ENCODE assay signal across 9 cellular contexts in genomic region chr4:57119054-57119651, GRCh38. TPM values are rescaled to one million over a fixed set of nuclear protein-coding genes. Genes with fewer than 3 reads are reported as not detected.
A peak's percentile ranks its signal among the peaks of the same experiment; 100 is the strongest.
DNase-seq lines count a peak whose midpoint lies in the region; ATAC-seq and TF ChIP-seq lines count a peak whose summit lies in the region.
"Had no signal": no experiment of that assay in that cellular context is flagged by ENCODE, and none has a peak within 500 bp of the region (broad histone marks: within the 10 kb centered on the region; RNA-seq: fewer than 3 reads in every experiment).

No MANE protein-coding gene starts in this region.

- H3K27ac ChIP-seq in Panc1 (ENCODE audit: low read length): no peak overlapping the region
- H3K27ac ChIP-seq in mesodermal cell (ENCODE audit: low read depth, low read length, severe bottlenecking): peak overlapping the region; percentile 62

- CTCF ChIA-PET in Panc1 (lab: Charles Lee): interaction anchor here (0.5 to 0.7 kb wide), 2 partner anchors 45 to 80 kb away, joined by 3 to 4 read pairs; no protein-coding TSS in a partner anchor

- no peak for TF ChIP-seq CTCF in Panc1 (IDR thresholded peaks at IDR 0.05)

- H3K36me3 ChIP-seq in Panc1 (ENCODE audit: control insufficient read depth, insufficient read depth, low read length) (no peaks in the 10 kb centered on the region), mesodermal cell (ENCODE audit: control insufficient read depth, insufficient read depth, low read length) (no peaks in the 10 kb centered on the region)

- H3K4me3 ChIP-seq in Panc1 (ENCODE audit: low read depth in 2 of 2, low read length in 2 of 2) (no peak overlapping the region), mesodermal cell (ENCODE audit: extremely low read depth, insufficient read depth, low read length, poor library complexity, severe bottlenecking) (no peak overlapping the region)

- POLR2A ChIA-PET in Panc1 (lab: Charles Lee): no interaction called here

- in situ Hi-C loops in Panc1 (cut with HindIII; ENCODE audit: low pct_unique_long_range_greater_than_20kb, low sequenced_read_pairs): no loop called here

- DNase-seq in Panc1 (ENCODE audit: low read depth, low spot score) (no peak), dermis blood vessel endothelial cell (peak; percentile 64), ureter (ENCODE audit: low spot score) (peak; percentile 68), DMS114 treated with DMSO at 0.1 percent for 48 hours (lab: John Stamatoyannopoulos, UW; ENCODE audit: unreplicated experiment) (no peak)
- DNase-seq: activated T-cell treated with anti-CD3 and anti-CD28 coated beads, Interleukin-2, amount 50 U/mL, for 24 hours; NCI-H2029 had no signal

- 78 to 88% methylated on average over 7 to 8 of the region's 8 CpGs for WGBS in mesodermal cell (ENCODE audit: insufficient coverage in 2 of 2), 2 experiments

- peak; percentile 62; the same call in 1 of the 2 replicates for ATAC-seq in Panc1
- ATAC-seq in HG02571 (IDR thresholded peaks at IDR 0.05; ENCODE audit: unreplicated experiment): no peak
- ATAC-seq in GM21737 (IDR thresholded peaks at IDR 0.05; ENCODE audit: unreplicated experiment): no peak

- no peaks in the 10 kb centered on the region for H3K9me3 ChIP-seq in Panc1 (ENCODE audit: control insufficient read depth, insufficient read depth, low read depth, low read length)
- H3K9me3 ChIP-seq in mesodermal cell (ENCODE audit: control insufficient read depth, low read length): peaks cover 12% of the 10 kb centered on the region

- BruUV-seq in Panc1 (replicated peaks; lab: Mats Ljungman, UMichigan): no TSS peak

- intact Hi-C loops in Panc1 (cut with micrococcal nuclease; ENCODE audit: unreplicated experiment): loop anchor here (10.0 kb wide), 1 partner anchor 1074 kb away; a partner anchor contains a TSS

- peaks cover 3% of the 10 kb centered on the region; the same call in 1 of the 2 replicates for H3K27me3 ChIP-seq in Panc1 (ENCODE audit: control insufficient read depth, insufficient read depth, low read length)

- no peaks in the 10 kb centered on the region for H3K4me1 ChIP-seq in Panc1 (ENCODE audit: control insufficient read depth, insufficient read depth, low read length)
- peaks cover 21% of the 10 kb centered on the region for H3K4me1 ChIP-seq in mesodermal cell (ENCODE audit: control insufficient read depth, insufficient read depth, low read length, poor library complexity, severe bottlenecking)

RNA-seq across cellular contexts. Expression of gene IGFBP7, which starts 9.0 kb away (rescaled TPM):
- 9.5 TPM for total RNA-seq in Panc1 (2021; ENCODE audit: unreplicated experiment)
- 4.8 TPM for polyA plus RNA-seq in Panc1 (2012; ENCODE audit: insufficient read length)
- 1,318 and 2,129 TPM in 2 replicates for total RNA-seq in dermis blood vessel endothelial cell
- polyA plus RNA-seq in mesodermal cell (2013, experiment 1 of 2): 343 TPM
- polyA plus RNA-seq in mesodermal cell (2013, experiment 2 of 2): 351 TPM
- total RNA-seq in ureter: 487 TPM

Comparison
In these comparisons a context has a peak if more than half of its experiments do, and no peak if none do; other contexts are left out.
1. DNase-seq: peak in dermis blood vessel endothelial cell (single experiment) and ureter (single experiment); none in Panc1 (single experiment) and DMS114 treated with DMSO at 0.1 percent for 48 hours (single experiment).
2. RNA of gene IGFBP7, which starts 9.0 kb away (total RNA-seq): 1,318 to 2,129 TPM in dermis blood vessel endothelial cell and 487 TPM in ureter (single experiment); 9.5 TPM in Panc1 (single experiment); every median in the first group is over 10 times any median in the second.